In the genomic region with DNA sequence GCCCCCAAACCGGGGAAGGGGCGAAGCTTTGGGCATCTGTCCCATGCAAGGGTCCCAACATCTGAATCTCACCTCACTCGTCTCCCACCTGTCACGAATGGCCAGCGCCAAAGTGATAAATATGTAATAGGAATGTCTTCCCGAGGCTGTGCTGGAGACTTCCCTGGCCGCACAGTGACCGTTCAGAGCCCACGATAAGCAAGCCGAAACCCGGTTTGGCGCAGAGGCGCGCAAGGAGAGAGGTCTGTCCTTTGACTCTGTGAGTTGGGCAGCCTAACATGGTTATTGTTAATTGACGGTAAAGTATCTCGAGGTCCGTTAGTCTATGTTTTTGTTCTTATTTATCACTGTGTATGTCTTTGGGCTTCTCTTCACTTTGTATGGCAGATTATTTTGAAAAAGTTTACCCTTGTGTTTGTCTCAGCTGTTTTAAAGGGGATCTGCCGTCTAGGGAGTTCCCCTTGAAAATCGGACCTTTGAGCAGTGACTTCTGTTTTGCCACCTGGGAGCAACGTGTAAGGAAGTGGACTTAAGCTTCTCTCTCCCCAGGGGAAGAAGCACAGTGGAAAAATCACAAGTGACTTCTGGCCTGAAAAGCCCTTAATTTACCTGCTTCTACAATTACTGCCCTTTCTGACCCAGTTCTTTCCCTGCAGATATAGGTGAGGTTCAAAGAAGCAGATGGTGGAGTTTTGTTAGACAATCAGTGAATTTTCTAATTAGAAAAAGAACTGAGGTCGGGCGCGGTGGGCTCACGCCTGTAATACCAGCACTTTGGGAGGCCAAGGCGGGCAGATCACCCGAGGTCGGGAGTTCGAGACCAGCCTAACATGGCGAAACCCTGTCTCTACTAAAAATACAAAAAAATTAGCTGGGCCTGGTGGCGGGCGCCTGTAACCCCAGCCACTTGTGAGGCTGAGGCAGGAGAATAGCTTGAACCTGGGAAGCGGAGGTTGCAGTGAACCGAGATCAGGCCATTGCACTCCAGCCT, we compare ENCODE assay signal across 8 cellular contexts. TPM values are rescaled to one million over a fixed set of nuclear protein-coding genes. Genes with fewer than 3 reads are reported as not detected.
DNase-seq lines count a peak whose midpoint lies in the region; ATAC-seq and TF ChIP-seq lines count a peak whose summit lies in the region.

No MANE protein-coding gene starts in this region.

- DNase-seq in activated CD8-positive, alpha-beta memory T cell treated with anti-CD3 and anti-CD28 coated beads, Interleukin-2, amount 10 ng/mL, durations not matched to agents 7 days and 5 days: no peak
- no peak for DNase-seq in activated CD8-positive, alpha-beta memory T cell treated with anti-CD3 and anti-CD28 coated beads, Interleukin-2, amount 50 U/mL, for 4 hours
- peak; percentile 53 for DNase-seq in RKO (ENCODE audit: low spot score)
- DNase-seq in endothelial cell (ENCODE audit: low spot score): no peak
- DNase-seq in myocyte (ENCODE audit: low read depth): peak; percentile 40
- DNase-seq in activated CD4-positive, CD25-positive, alpha-beta regulatory T cell (lab: John Stamatoyannopoulos, UW): no peak

- H3K27me3 Mint-ChIP-seq in activated CD8-positive, alpha-beta memory T cell treated with anti-CD3 and anti-CD28 coated beads, Interleukin-2, amount 10 ng/mL, durations not matched to agents 7 days and 5 days: no peaks in the 10 kb centered on the region
- H3K27me3 Mint-ChIP-seq in endothelial cell (ENCODE audit: unreplicated experiment): peaks cover 21% of the 10 kb centered on the region

- H3K4me3 Mint-ChIP-seq in activated CD8-positive, alpha-beta memory T cell treated with anti-CD3 and anti-CD28 coated beads, Interleukin-2, amount 10 ng/mL, durations not matched to agents 7 days and 5 days: peak overlapping the region; percentile 89
- H3K4me3 Mint-ChIP-seq in endothelial cell (ENCODE audit: unreplicated experiment): peak overlapping the region; percentile 97

- CTCF ChIA-PET in activated CD8-positive, alpha-beta memory T cell treated with anti-CD3 and anti-CD28 coated beads, Interleukin-2, amount 10 ng/mL, durations not matched to agents 7 days and 5 days (lab: Charles Lee): interaction anchor here (0.9 to 2.2 kb wide), 10 partner anchors 14 to 234 kb away, joined by 3 to 14 read pairs (median 6); a partner anchor contains a TSS

- ATAC-seq in activated CD8-positive, alpha-beta memory T cell treated with anti-CD3 and anti-CD28 coated beads, Interleukin-2, amount 10 ng/mL, durations not matched to agents 7 days and 5 days: peak; percentile 20
- peak; percentile 21 for ATAC-seq in HG02852 (IDR thresholded peaks at IDR 0.05; ENCODE audit: unreplicated experiment)
- no peak for ATAC-seq in GM18909 (IDR thresholded peaks at IDR 0.05; ENCODE audit: poor library complexity, unreplicated experiment)

- peaks cover 46% of the 10 kb centered on the region for H3K36me3 Mint-ChIP-seq in activated CD8-positive, alpha-beta memory T cell treated with anti-CD3 and anti-CD28 coated beads, Interleukin-2, amount 10 ng/mL, durations not matched to agents 7 days and 5 days
- peaks cover 35% of the 10 kb centered on the region for H3K36me3 Mint-ChIP-seq in endothelial cell (ENCODE audit: low read depth, unreplicated experiment)

- TF ChIP-seq CTCF in endothelial cell (IDR thresholded peaks at IDR 0.05; ENCODE audit: unreplicated experiment): no peak

- H3K4me1 Mint-ChIP-seq in activated CD8-positive, alpha-beta memory T cell treated with anti-CD3 and anti-CD28 coated beads, Interleukin-2, amount 10 ng/mL, durations not matched to agents 7 days and 5 days: peaks cover 55% of the 10 kb centered on the region
- peaks cover 24% of the 10 kb centered on the region for H3K4me1 Mint-ChIP-seq in endothelial cell (ENCODE audit: unreplicated experiment)

- peaks cover 3% of the 10 kb centered on the region for H3K9me3 Mint-ChIP-seq in activated CD8-positive, alpha-beta memory T cell treated with anti-CD3 and anti-CD28 coated beads, Interleukin-2, amount 10 ng/mL, durations not matched to agents 7 days and 5 days (ENCODE audit: low read depth)
- no peaks in the 10 kb centered on the region for H3K9me3 Mint-ChIP-seq in endothelial cell (ENCODE audit: unreplicated experiment)

- H3K27ac Mint-ChIP-seq in activated CD8-positive, alpha-beta memory T cell treated with anti-CD3 and anti-CD28 coated beads, Interleukin-2, amount 10 ng/mL, durations not matched to agents 7 days and 5 days: peak overlapping the region; percentile 95
- H3K27ac Mint-ChIP-seq in endothelial cell (ENCODE audit: unreplicated experiment): peak overlapping the region; percentile 98

RNA-seq across cellular contexts. Expression of a gene that starts 1.1 kb away (rescaled TPM):
- total RNA-seq in activated CD8-positive, alpha-beta memory T cell treated with anti-CD3 and anti-CD28 coated beads, Interleukin-2, amount 10 ng/mL, durations not matched to agents 7 days and 5 days: 10 to 100 TPM; 26.7 to 32.8 TPM
- 41.8 TPM for total RNA-seq in endothelial cell (ENCODE audit: unreplicated experiment)
- 59.5 and 76.3 TPM in 2 replicates for total RNA-seq in myocyte
- 74.1 TPM for polyA plus RNA-seq in myocyte (2012)

RNA-seq across cellular contexts. Expression of a gene that starts 7.8 kb away (rescaled TPM):
- 10 to 100 TPM; 32.4 to 54.9 TPM for total RNA-seq in activated CD8-positive, alpha-beta memory T cell treated with anti-CD3 and anti-CD28 coated beads, Interleukin-2, amount 10 ng/mL, durations not matched to agents 7 days and 5 days
- total RNA-seq in endothelial cell (ENCODE audit: unreplicated experiment): 29.0 TPM
- 85.4 and 99.4 TPM in 2 replicates for total RNA-seq in myocyte
- 47.6 TPM for polyA plus RNA-seq in myocyte (2012)

RNA-seq across cellular contexts. Expression of a gene that starts 9.1 kb away (rescaled TPM):
- under 1 TPM in 1 of 2 experiments, not detected in 1; 0.42 TPM for total RNA-seq in activated CD8-positive, alpha-beta memory T cell treated with anti-CD3 and anti-CD28 coated beads, Interleukin-2, amount 10 ng/mL, durations not matched to agents 7 days and 5 days
- total RNA-seq in endothelial cell (ENCODE audit: unreplicated experiment) (not detected), myocyte (not detected in 2 replicates)
- 3.5 TPM for polyA plus RNA-seq in myocyte (2012)

RNA-seq across cellular contexts. Expression of a gene that starts 16.9 kb away (rescaled TPM):
- total RNA-seq in activated CD8-positive, alpha-beta memory T cell treated with anti-CD3 and anti-CD28 coated beads, Interleukin-2, amount 10 ng/mL, durations not matched to agents 7 days and 5 days: 10 to 100 TPM; 80.5 to 82.5 TPM
- total RNA-seq in endothelial cell (ENCODE audit: unreplicated experiment) (34.3 TPM), myocyte (42.1 and 49.6 TPM in 2 replicates)
- polyA plus RNA-seq in myocyte (2012): 75.0 TPM

RNA-seq across cellular contexts. Expression of a gene that starts 19.5 kb away (rescaled TPM):
- total RNA-seq in activated CD8-positive, alpha-beta memory T cell treated with anti-CD3 and anti-CD28 coated beads, Interleukin-2, amount 10 ng/mL, durations not matched to agents 7 days and 5 days: 10 to 100 TPM; 11.4 to 16.9 TPM
- 17.4 TPM for total RNA-seq in endothelial cell (ENCODE audit: unreplicated experiment)
- 16.6 and 16.7 TPM in 2 replicates for total RNA-seq in myocyte
- polyA plus RNA-seq in myocyte (2012): 30.6 TPM

Comparison
In these comparisons a context has a peak if more than half of its experiments do, and no peak if none do; other contexts are left out.
1. DNase-seq: peak in RKO (single experiment) and myocyte (single experiment); none in activated CD8-positive, alpha-beta memory T cell treated with anti-CD3 and anti-CD28 coated beads, Interleukin-2, amount 10 ng/mL, durations not matched to agents 7 days and 5 days (single experiment), activated CD8-positive, alpha-beta memory T cell treated with anti-CD3 and anti-CD28 coated beads, Interleukin-2, amount 50 U/mL, for 4 hours (single experiment), endothelial cell (single experiment) and activated CD4-positive, CD25-positive, alpha-beta regulatory T cell (0 of 4).